15 cellular contexts compared by ENCODE assay signal in genomic region chr12:48901278-48901677, GRCh38. TPM values are rescaled to one million over a fixed set of nuclear protein-coding genes. Genes with fewer than 3 reads are reported as not detected.
DNase-seq lines count a peak whose midpoint lies in the region; ATAC-seq lines count a peak whose summit lies in the region.
"Had no signal": no experiment of that assay in that cellular context is flagged by ENCODE, and none has a peak within 500 bp of the region (broad histone marks: within the 10 kb centered on the region; RNA-seq: fewer than 3 reads in every experiment).

No MANE protein-coding gene starts in this region.

- H3K27me3 Mint-ChIP-seq in activated naive CD8-positive, alpha-beta T cell treated with anti-CD3 and anti-CD28 coated beads, Interleukin-2, amount 50 U/mL, for 24 hours = peaks cover 12% of the 10 kb centered on the region
- peaks cover 5% of the 10 kb centered on the region for H3K27me3 Mint-ChIP-seq in activated naive CD8-positive, alpha-beta T cell treated with anti-CD3 and anti-CD28 coated beads for 36 hours
- H3K27me3 Mint-ChIP-seq in stimulated activated memory B cell treated with anti-CD40 and anti-IgM and Interleukin-4, amounts not matched to agents 10 μg/mL and 1 μg/mL and 100 μg/mL, for 72 hours = peaks cover 13% of the 10 kb centered on the region

- peak; percentile 56 for ATAC-seq in activated naive CD8-positive, alpha-beta T cell treated with anti-CD3 and anti-CD28 coated beads, Interleukin-2, amount 50 U/mL, for 24 hours
- peak; percentile 51 for ATAC-seq in GM21360 (IDR thresholded peaks at IDR 0.05; ENCODE audit: unreplicated experiment)
- peak; percentile 60 for ATAC-seq in stimulated activated memory B cell treated with anti-CD40 and anti-IgM and Interleukin-4, amounts not matched to agents 10 μg/mL and 1 μg/mL and 100 μg/mL, for 72 hours
- ATAC-seq: left lung had no signal

- H3K9me3 Mint-ChIP-seq in activated naive CD8-positive, alpha-beta T cell treated with anti-CD3 and anti-CD28 coated beads, Interleukin-2, amount 50 U/mL, for 24 hours = no peaks in the 10 kb centered on the region
- H3K9me3 Mint-ChIP-seq in activated naive CD8-positive, alpha-beta T cell treated with anti-CD3 and anti-CD28 coated beads for 36 hours = no peaks in the 10 kb centered on the region
- no peaks in the 10 kb centered on the region for H3K9me3 Mint-ChIP-seq in stimulated activated memory B cell treated with anti-CD40 and anti-IgM and Interleukin-4, amounts not matched to agents 10 μg/mL and 1 μg/mL and 100 μg/mL, for 72 hours

- no peaks in the 10 kb centered on the region for H3K36me3 Mint-ChIP-seq in activated naive CD8-positive, alpha-beta T cell treated with anti-CD3 and anti-CD28 coated beads, Interleukin-2, amount 50 U/mL, for 24 hours (ENCODE audit: low read depth)
- no peaks in the 10 kb centered on the region for H3K36me3 Mint-ChIP-seq in activated naive CD8-positive, alpha-beta T cell treated with anti-CD3 and anti-CD28 coated beads for 36 hours
- no peaks in the 10 kb centered on the region for H3K36me3 Mint-ChIP-seq in stimulated activated memory B cell treated with anti-CD40 and anti-IgM and Interleukin-4, amounts not matched to agents 10 μg/mL and 1 μg/mL and 100 μg/mL, for 72 hours

- H3K27ac Mint-ChIP-seq in activated naive CD8-positive, alpha-beta T cell treated with anti-CD3 and anti-CD28 coated beads, Interleukin-2, amount 50 U/mL, for 24 hours = no peak overlapping the region
- no peak overlapping the region for H3K27ac Mint-ChIP-seq in activated naive CD8-positive, alpha-beta T cell treated with anti-CD3 and anti-CD28 coated beads for 36 hours
- no peak overlapping the region for H3K27ac Mint-ChIP-seq in stimulated activated memory B cell treated with anti-CD40 and anti-IgM and Interleukin-4, amounts not matched to agents 10 μg/mL and 1 μg/mL and 100 μg/mL, for 72 hours

- peaks cover 10% of the 10 kb centered on the region for H3K4me1 Mint-ChIP-seq in activated naive CD8-positive, alpha-beta T cell treated with anti-CD3 and anti-CD28 coated beads, Interleukin-2, amount 50 U/mL, for 24 hours
- peaks cover 7% of the 10 kb centered on the region for H3K4me1 Mint-ChIP-seq in activated naive CD8-positive, alpha-beta T cell treated with anti-CD3 and anti-CD28 coated beads for 36 hours
- H3K4me1 Mint-ChIP-seq in stimulated activated memory B cell treated with anti-CD40 and anti-IgM and Interleukin-4, amounts not matched to agents 10 μg/mL and 1 μg/mL and 100 μg/mL, for 72 hours = peaks cover 12% of the 10 kb centered on the region

- H3K4me3 Mint-ChIP-seq in activated naive CD8-positive, alpha-beta T cell treated with anti-CD3 and anti-CD28 coated beads, Interleukin-2, amount 50 U/mL, for 24 hours = no peak overlapping the region
- H3K4me3 Mint-ChIP-seq in activated naive CD8-positive, alpha-beta T cell treated with anti-CD3 and anti-CD28 coated beads for 36 hours = no peak overlapping the region
- H3K4me3 Mint-ChIP-seq in stimulated activated memory B cell treated with anti-CD40 and anti-IgM and Interleukin-4, amounts not matched to agents 10 μg/mL and 1 μg/mL and 100 μg/mL, for 72 hours = no peak overlapping the region

- DNase-seq in activated naive CD8-positive, alpha-beta T cell treated with anti-CD3 and anti-CD28 coated beads, Interleukin-2, amount 50 U/mL, for 24 hours = no peak
- DNase-seq in activated naive CD8-positive, alpha-beta T cell treated with anti-CD3 and anti-CD28 coated beads for 36 hours = no peak
- DNase-seq in OCI-M1 (lab: John Stamatoyannopoulos, UW) (peak; percentile 11), DMS 273 (lab: John Stamatoyannopoulos, UW; ENCODE audit: unreplicated experiment) (no peak), SHP77 treated with DMSO at 0.1 percent for 48 hours (lab: John Stamatoyannopoulos, UW) (no peak), dedifferentiated amniotic fluid mesenchymal stem cell (ENCODE audit: extremely low spot score) (no peak)
- DNase-seq: activated gamma-delta T cell; central memory CD4-positive, alpha-beta T cell; DMS79 treated with DMSO at 0.1 percent for 48 hours; left lung; MG63; stimulated activated CD4-positive, alpha-beta T cell treated with anti-CD3 and anti-CD28 coated beads, Interleukin-4, amount 100 ng/mL, for 4 hours; stomach had no signal

RNA-seq across cellular contexts. Expression of gene FKBP11, which starts 24.0 kb away (rescaled TPM):
- 100 to 1,000 TPM in 1 of 2 experiments, 10 to 100 TPM in 1; 97.4 to 104 TPM for total RNA-seq in activated naive CD8-positive, alpha-beta T cell treated with anti-CD3 and anti-CD28 coated beads for 36 hours

RNA-seq across cellular contexts. Expression of gene RND1, which starts 35.6 kb away (rescaled TPM):
- total RNA-seq in activated naive CD8-positive, alpha-beta T cell treated with anti-CD3 and anti-CD28 coated beads for 36 hours = 1 to 10 TPM; 2.6 to 3.1 TPM

RNA-seq across cellular contexts. Expression of gene DDX23, which starts 49.3 kb away (rescaled TPM):
- total RNA-seq in activated naive CD8-positive, alpha-beta T cell treated with anti-CD3 and anti-CD28 coated beads for 36 hours = 100 to 1,000 TPM; 123 to 129 TPM

RNA-seq across cellular contexts. Expression of gene ARF3, which starts 56.0 kb away (rescaled TPM):
- 10 to 100 TPM; 81.8 to 82.5 TPM for total RNA-seq in activated naive CD8-positive, alpha-beta T cell treated with anti-CD3 and anti-CD28 coated beads for 36 hours
